8 cellular contexts compared by ENCODE assay signal in the genomic region with DNA sequence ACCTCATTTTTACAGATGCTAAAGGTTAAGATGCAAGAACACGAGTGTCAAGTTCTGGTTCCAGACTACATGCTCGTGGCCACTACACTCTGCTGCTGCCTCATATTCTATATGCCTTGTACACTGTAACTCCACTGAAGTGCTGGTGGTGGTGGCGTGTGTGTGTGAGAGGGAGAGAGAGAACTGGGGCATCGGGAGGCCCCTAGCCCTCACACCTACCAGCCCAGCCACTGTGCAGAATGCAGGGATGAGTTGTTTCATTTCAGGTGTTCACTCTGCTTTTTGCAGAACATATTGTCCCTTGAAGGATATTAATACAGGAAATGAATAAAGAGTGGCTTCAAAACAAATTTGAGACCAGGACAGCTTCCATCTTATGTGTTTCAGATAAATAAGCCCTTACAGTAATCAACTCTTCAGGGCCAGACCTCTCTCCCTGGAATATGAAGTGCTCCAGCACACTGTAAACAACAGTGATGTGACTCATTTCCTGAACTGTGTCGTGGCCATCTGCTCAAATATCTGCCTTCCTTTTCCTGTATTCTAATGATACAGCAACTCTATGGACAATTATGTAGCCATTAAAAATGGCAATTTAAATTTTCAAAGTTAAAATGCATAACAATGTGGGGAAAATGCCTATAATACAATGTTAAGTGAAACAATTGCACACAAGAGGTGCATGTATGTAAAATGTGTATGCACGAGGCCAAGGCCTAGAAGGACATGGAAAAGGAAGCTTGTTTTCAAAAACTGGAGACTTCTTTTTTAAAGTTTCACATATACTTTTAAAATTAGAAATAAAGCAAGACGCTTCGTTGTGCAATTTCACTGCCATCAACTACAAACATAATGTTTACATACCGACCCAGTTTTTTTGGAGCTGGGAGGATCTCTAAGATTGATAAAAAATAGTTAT.
DNase-seq lines count a peak whose midpoint lies in the region; ATAC-seq and TF ChIP-seq lines count a peak whose summit lies in the region.

No MANE protein-coding gene starts in this region.

- TF ChIP-seq CTCF in colonic mucosa (IDR thresholded peaks at IDR 0.05) (no peak), progenitor cell of endocrine pancreas (IDR thresholded peaks at IDR 0.05; ENCODE audit: unreplicated experiment) (no peak)

- no peaks in the 10 kb centered on the region for H3K9me3 Mint-ChIP-seq in progenitor cell of endocrine pancreas (ENCODE audit: low read depth)
- H3K9me3 Mint-ChIP-seq in activated naive CD8-positive, alpha-beta T cell treated with anti-CD3 and anti-CD28 coated beads, Interleukin-2, amount 50 U/mL, for 24 hours = no peaks in the 10 kb centered on the region

- peak overlapping the region in 1 of 2 donors; percentile 28 for H3K9ac ChIP-seq in colonic mucosa (ENCODE audit: low read depth in 2 of 2, low read length in 2 of 2)

- intact Hi-C loops in colonic mucosa (cut with DNase I) = no loop called here

- peaks cover 2% of the 10 kb centered on the region for H3K4me1 Mint-ChIP-seq in progenitor cell of endocrine pancreas (ENCODE audit: low read depth)
- peaks cover 3% of the 10 kb centered on the region for H3K4me1 Mint-ChIP-seq in activated naive CD8-positive, alpha-beta T cell treated with anti-CD3 and anti-CD28 coated beads, Interleukin-2, amount 50 U/mL, for 24 hours

- H3K27me3 Mint-ChIP-seq in progenitor cell of endocrine pancreas = no peaks in the 10 kb centered on the region
- no peaks in the 10 kb centered on the region for H3K27me3 Mint-ChIP-seq in activated naive CD8-positive, alpha-beta T cell treated with anti-CD3 and anti-CD28 coated beads, Interleukin-2, amount 50 U/mL, for 24 hours

- H3K36me3 Mint-ChIP-seq in progenitor cell of endocrine pancreas (ENCODE audit: insufficient read depth) = no peaks in the 10 kb centered on the region
- no peaks in the 10 kb centered on the region for H3K36me3 Mint-ChIP-seq in activated naive CD8-positive, alpha-beta T cell treated with anti-CD3 and anti-CD28 coated beads, Interleukin-2, amount 50 U/mL, for 24 hours (ENCODE audit: low read depth)

- no peaks in the 10 kb centered on the region for H3K36me3 ChIP-seq in colonic mucosa

- H3K27ac Mint-ChIP-seq in progenitor cell of endocrine pancreas = peak overlapping the region; percentile 86
- no peak overlapping the region for H3K27ac Mint-ChIP-seq in activated naive CD8-positive, alpha-beta T cell treated with anti-CD3 and anti-CD28 coated beads, Interleukin-2, amount 50 U/mL, for 24 hours

- no peaks in the 10 kb centered on the region for H3K27me3 ChIP-seq in colonic mucosa

- no peak for ATAC-seq in activated naive CD8-positive, alpha-beta T cell treated with anti-CD3 and anti-CD28 coated beads, Interleukin-2, amount 50 U/mL, for 24 hours

- no peaks in the 10 kb centered on the region for H3K9me3 ChIP-seq in colonic mucosa

- DNase-seq in GM04504 (ENCODE audit: low read depth) = peak; percentile 42
- peak; percentile 58 for DNase-seq in NCI-H460 (ENCODE audit: extremely low read depth, low read depth)
- DNase-seq in colonic mucosa = no peak
- no peak for DNase-seq in progenitor cell of endocrine pancreas (ENCODE audit: low spot score, unreplicated experiment)
- no peak for DNase-seq in NCI-H187 treated with DMSO at 0.1 percent for 48 hours (lab: John Stamatoyannopoulos, UW)
- DNase-seq in anterior cingulate cortex (lab: John Stamatoyannopoulos, UW) = no peak
- DNase-seq in activated naive CD8-positive, alpha-beta T cell treated with anti-CD3 and anti-CD28 coated beads, Interleukin-2, amount 50 U/mL, for 24 hours = no peak
- no peak for DNase-seq in NCI-H526 (lab: John Stamatoyannopoulos, UW)

- H3K4me1 ChIP-seq in colonic mucosa = no peaks in the 10 kb centered on the region

- no peak overlapping the region for H3K4me3 Mint-ChIP-seq in progenitor cell of endocrine pancreas (ENCODE audit: low read depth)
- no peak overlapping the region for H3K4me3 Mint-ChIP-seq in activated naive CD8-positive, alpha-beta T cell treated with anti-CD3 and anti-CD28 coated beads, Interleukin-2, amount 50 U/mL, for 24 hours

- H3K27ac ChIP-seq in colonic mucosa = peak overlapping the region; percentile 38

- no peak overlapping the region for H3K4me3 ChIP-seq in colonic mucosa

Comparison
In these comparisons a context has a peak if more than half of its experiments do, and no peak if none do; other contexts are left out.
1. DNase-seq: peak in GM04504 (single experiment) and NCI-H460 (single experiment); none in colonic mucosa (single experiment), progenitor cell of endocrine pancreas (single experiment), NCI-H187 treated with DMSO at 0.1 percent for 48 hours (single experiment), anterior cingulate cortex (0 of 58), activated naive CD8-positive, alpha-beta T cell treated with anti-CD3 and anti-CD28 coated beads, Interleukin-2, amount 50 U/mL, for 24 hours (single experiment) and NCI-H526 (0 of 2).